In genomic region chr2:233372855-233373254, GRCh38 we compare ENCODE assay signal across 26 cellular contexts. TPM values are rescaled to one million over a fixed set of nuclear protein-coding genes. Genes with fewer than 3 reads are reported as not detected.
A peak's percentile ranks its signal among the peaks of the same experiment; 100 is the strongest.
DNase-seq lines count a peak whose midpoint lies in the region; ATAC-seq, FAIRE-seq and TF ChIP-seq lines count a peak whose summit lies in the region.
"Had no signal": no experiment of that assay in that cellular context is flagged by ENCODE, and none has a peak within 500 bp of the region (broad histone marks: within the 10 kb centered on the region; RNA-seq: fewer than 3 reads in every experiment).

No MANE protein-coding gene starts in this region.

- peaks cover 18% of the 10 kb centered on the region for H3K36me3 Mint-ChIP-seq in T-helper 1 cell treated with Interleukin-12 subunit alpha and Interleukin-12 subunit beta and Interleukin-4 antibody, amounts not matched to agents 30 μg/mL and 1 μg/mL, for 36 hours (ENCODE audit: low read depth)
- H3K36me3 Mint-ChIP-seq in natural killer cell treated with Interleukin-12 subunit alpha and Interleukin-12 subunit beta and Interleukin-15 and Interleukin-18, amount 100 ng/mL, for 72 hours: peaks cover 11% of the 10 kb centered on the region
- peaks cover 49% of the 10 kb centered on the region for H3K36me3 Mint-ChIP-seq in stimulated activated memory B cell treated with anti-CD40 and anti-IgM and Interleukin-4, amounts not matched to agents 10 μg/mL and 1 μg/mL and 100 μg/mL, for 72 hours

- in situ Hi-C loops in K562 (cut with MboI): no loop called here

- CTCF ChIA-PET in K562 (lab: Yijun Ruan, JAX; ENCODE audit: low intra/inter-chr PET ratio): no interaction called here

- no peak for TF ChIP-seq EP300 in K562 (IDR thresholded peaks at IDR 0.05; ENCODE audit: low read length)

- H3K4me3 ChIP-seq in K562 (no peak overlapping the region), H7 (ENCODE audit: insufficient read depth, low read depth, low read length) (no peak overlapping the region)
- H3K4me3 ChIP-seq: GM23338, SK-N-MC had no signal

- no peak for ATAC-seq in K562
- ATAC-seq in natural killer cell treated with Interleukin-12 subunit alpha and Interleukin-12 subunit beta and Interleukin-15 and Interleukin-18, amount 100 ng/mL, for 72 hours: no peak
- no peak for ATAC-seq in stimulated activated memory B cell treated with anti-CD40 and anti-IgM and Interleukin-4, amounts not matched to agents 10 μg/mL and 1 μg/mL and 100 μg/mL, for 72 hours
- ATAC-seq in HG02759 (IDR thresholded peaks at IDR 0.05; ENCODE audit: unreplicated experiment): no peak
- ATAC-seq: GM23338, HCT116 had no signal

- H3K27me3 Mint-ChIP-seq in T-helper 1 cell treated with Interleukin-12 subunit alpha and Interleukin-12 subunit beta and Interleukin-4 antibody, amounts not matched to agents 30 μg/mL and 1 μg/mL, for 36 hours (ENCODE audit: low read depth): no peaks in the 10 kb centered on the region
- no peaks in the 10 kb centered on the region for H3K27me3 Mint-ChIP-seq in natural killer cell treated with Interleukin-12 subunit alpha and Interleukin-12 subunit beta and Interleukin-15 and Interleukin-18, amount 100 ng/mL, for 72 hours
- no peaks in the 10 kb centered on the region for H3K27me3 Mint-ChIP-seq in stimulated activated memory B cell treated with anti-CD40 and anti-IgM and Interleukin-4, amounts not matched to agents 10 μg/mL and 1 μg/mL and 100 μg/mL, for 72 hours
- H3K27me3 Mint-ChIP-seq: CD8-positive, alpha-beta memory T cell had no signal

- H3K27me3 ChIP-seq in K562 (ENCODE audit: control insufficient read depth in 2 of 2, insufficient read depth in 2 of 2, low read length in 2 of 2) (no peaks in the 10 kb centered on the region), H7 (ENCODE audit: control insufficient read depth, insufficient read depth, low read length) (no peaks in the 10 kb centered on the region)

- H3K27ac ChIP-seq in K562 (ENCODE audit: extremely low read depth, low read depth, low read length): no peak overlapping the region
- H3K27ac ChIP-seq: 22Rv1 had no signal

- H3K36me3 ChIP-seq in K562 (ENCODE audit: control insufficient read depth, insufficient read depth, low read length) (peaks cover 15% of the 10 kb centered on the region; the same call in 1 of the 3 replicates), H7 (replicated peaks; ENCODE audit: control insufficient read depth, insufficient read depth, low read length) (no peaks in the 10 kb centered on the region)

- no peaks in the 10 kb centered on the region for H3K9me3 Mint-ChIP-seq in T-helper 1 cell treated with Interleukin-12 subunit alpha and Interleukin-12 subunit beta and Interleukin-4 antibody, amounts not matched to agents 30 μg/mL and 1 μg/mL, for 36 hours
- H3K9me3 Mint-ChIP-seq in natural killer cell treated with Interleukin-12 subunit alpha and Interleukin-12 subunit beta and Interleukin-15 and Interleukin-18, amount 100 ng/mL, for 72 hours: no peaks in the 10 kb centered on the region
- no peaks in the 10 kb centered on the region for H3K9me3 Mint-ChIP-seq in stimulated activated memory B cell treated with anti-CD40 and anti-IgM and Interleukin-4, amounts not matched to agents 10 μg/mL and 1 μg/mL and 100 μg/mL, for 72 hours
- H3K9me3 Mint-ChIP-seq: CD8-positive, alpha-beta memory T cell; GM23338 had no signal

- TF ChIP-seq RAD21 in K562 (CRISPR knock-in tag; conservative IDR thresholded peaks at IDR 0.05 in 1 of 2, IDR thresholded peaks at IDR 0.05 in 1 of 2): no peak

- H3K9me1 ChIP-seq in K562 (ENCODE audit: control insufficient read depth, insufficient read depth, low read length): no peaks in the 10 kb centered on the region

- H3K4me1 Mint-ChIP-seq in T-helper 1 cell treated with Interleukin-12 subunit alpha and Interleukin-12 subunit beta and Interleukin-4 antibody, amounts not matched to agents 30 μg/mL and 1 μg/mL, for 36 hours (ENCODE audit: low read depth): peaks cover 8% of the 10 kb centered on the region
- peaks cover 36 to 43% of the 10 kb centered on the region in 2 donors for H3K4me1 Mint-ChIP-seq in natural killer cell treated with Interleukin-12 subunit alpha and Interleukin-12 subunit beta and Interleukin-15 and Interleukin-18, amount 100 ng/mL, for 72 hours (ENCODE audit: low read depth in 2 of 2)
- peaks cover 47% of the 10 kb centered on the region for H3K4me1 Mint-ChIP-seq in stimulated activated memory B cell treated with anti-CD40 and anti-IgM and Interleukin-4, amounts not matched to agents 10 μg/mL and 1 μg/mL and 100 μg/mL, for 72 hours

- 32% methylated on average over 2 of the region's 8 CpGs for WGBS in K562 (ENCODE audit: insufficient coverage, low coverage, missing lambda C conversion rate)

- BruUV-seq in K562 (replicated peaks; lab: Mats Ljungman, UMichigan): no TSS peak

- no peak for TF ChIP-seq POLR2A in K562 (conservative IDR thresholded peaks at IDR 0.05)

- no peaks in the 10 kb centered on the region; the same call in 1 of the 2 replicates for H4K20me1 ChIP-seq in K562 (replicated peaks; ENCODE audit: control insufficient read depth, insufficient read depth, low read length)

- H3K9me3 ChIP-seq in K562 (replicated peaks; ENCODE audit: control insufficient read depth, insufficient read depth, low read depth, low read length): no peaks in the 10 kb centered on the region

- H2AFZ ChIP-seq in K562 (ENCODE audit: low read depth, low read length): no peak overlapping the region
- H2AFZ ChIP-seq: GM23338 had no signal

- intact Hi-C loops in K562 (cut with micrococcal nuclease): no loop called here

- DNase-seq in T-helper 1 cell: no peak
- no peak for DNase-seq in K562 (ENCODE audit: extremely low read depth in 1 of 4, low spot score in 3 of 4)
- no peak for DNase-seq in natural killer cell treated with Interleukin-12 subunit alpha and Interleukin-12 subunit beta and Interleukin-15 and Interleukin-18, amount 100 ng/mL, for 72 hours (ENCODE audit: low spot score)
- DNase-seq in H7: no peak
- no peak for DNase-seq in SHP77 treated with DMSO at 0.1 percent for 48 hours (lab: John Stamatoyannopoulos, UW)
- DNase-seq: ACHN; C1 segment of cervical spinal cord; Calu3; CD8-positive, alpha-beta memory T cell; Kasumi-1; NCI-H1694 treated with DMSO at 0.1 percent for 48 hours; NCI-H2081 treated with DMSO at 0.1 percent for 48 hours; NCI-H2171 treated with DMSO at 0.1 percent for 48 hours; NCI-H526; OCI-M1 had no signal

- FAIRE-seq in K562 (lab: Jason Lieb, UNC): no peak
- FAIRE-seq: G401.6, GM12892, GM18507, RCC 7860 had no signal

- peaks cover 5% of the 10 kb centered on the region; the same call in 1 of the 3 replicates for H3K79me2 ChIP-seq in K562 (ENCODE audit: control insufficient read depth, insufficient read depth, low read length)

- no peak for TF ChIP-seq CTCF in K562 (IDR thresholded peaks at IDR 0.05 in 2 of 3, conservative IDR thresholded peaks at IDR 0.05 in 1 of 3; ENCODE audit: insufficient read depth in 2 of 3, low read depth in 1 of 3, low read length in 3 of 3)

- H3K4me3 Mint-ChIP-seq in T-helper 1 cell treated with Interleukin-12 subunit alpha and Interleukin-12 subunit beta and Interleukin-4 antibody, amounts not matched to agents 30 μg/mL and 1 μg/mL, for 36 hours: no peak overlapping the region
- H3K4me3 Mint-ChIP-seq in natural killer cell treated with Interleukin-12 subunit alpha and Interleukin-12 subunit beta and Interleukin-15 and Interleukin-18, amount 100 ng/mL, for 72 hours: no peak overlapping the region
- H3K4me3 Mint-ChIP-seq in stimulated activated memory B cell treated with anti-CD40 and anti-IgM and Interleukin-4, amounts not matched to agents 10 μg/mL and 1 μg/mL and 100 μg/mL, for 72 hours: no peak overlapping the region
- H3K4me3 Mint-ChIP-seq: CD8-positive, alpha-beta memory T cell; GM23338 had no signal

- H3K27ac Mint-ChIP-seq in T-helper 1 cell treated with Interleukin-12 subunit alpha and Interleukin-12 subunit beta and Interleukin-4 antibody, amounts not matched to agents 30 μg/mL and 1 μg/mL, for 36 hours: peak overlapping the region; percentile 11
- peak overlapping the region; percentile 2 to 37 for H3K27ac Mint-ChIP-seq in natural killer cell treated with Interleukin-12 subunit alpha and Interleukin-12 subunit beta and Interleukin-15 and Interleukin-18, amount 100 ng/mL, for 72 hours
- peak overlapping the region; percentile 3 for H3K27ac Mint-ChIP-seq in stimulated activated memory B cell treated with anti-CD40 and anti-IgM and Interleukin-4, amounts not matched to agents 10 μg/mL and 1 μg/mL and 100 μg/mL, for 72 hours
- H3K27ac Mint-ChIP-seq: GM23338 had no signal

- H3K4me2 ChIP-seq in K562 (ENCODE audit: insufficient read depth, low read length): no peak overlapping the region
- H3K4me2 ChIP-seq: GM23338 had no signal

- peak overlapping the region in 1 of 2 experiments; percentile 71; a peak in 3 of 4 replicates for H3K9ac ChIP-seq in K562 (ENCODE audit: insufficient read depth in 1 of 2, low read depth in 2 of 2, low read length in 2 of 2)

- H3K4me1 ChIP-seq in K562 (replicated peaks in 1 of 2; ENCODE audit: control insufficient read depth in 2 of 2, insufficient read depth in 2 of 2, low read length in 2 of 2): peaks cover 0 to 8% of the 10 kb centered on the region in 2 experiments; a peak in 3 of 5 replicates

- POLR2A ChIA-PET in K562 (lab: Yijun Ruan, JAX): interaction anchor here (0.6 kb wide), 1 partner anchor 23 kb away, joined by 3 read pairs; no protein-coding TSS in a partner anchor

TF ChIP-seq in K562, 482 proteins besides CTCF, POLR2A, EP300 and RAD21 (continues in another document):
- TF ChIP-seq IFI16 (CRISPR knock-in tag; IDR thresholded peaks at IDR 0.05): no peak

RNA-seq across cellular contexts. Expression of gene DGKD, which starts 18.6 kb away (rescaled TPM):
- 163 and 241 TPM in 2 replicates for total RNA-seq in K562 (2011; cell fraction: chromatin; rRNA removed; ENCODE audit: low replicate concordance)
- total RNA-seq in K562 (2011; cell fraction: nucleolus; rRNA removed): 70.9 and 79.1 TPM in 2 replicates
- total RNA-seq in K562 (2011; cell fraction: nucleoplasm; rRNA removed): 80.4 and 94.8 TPM in 2 replicates
- 7.9 and 11.1 TPM in 2 replicates for total RNA-seq in K562 (2014; rRNA removed)
- total RNA-seq in K562 (2014; rRNA removed; fragmentation: Illumina TruSeq; extraction: Trizol): 10.6 and 13.4 TPM in 2 replicates
- 9.4 and 9.5 TPM in 2 replicates for total RNA-seq in K562 (2015; rRNA removed; fragmentation: Illumina TruSeq; extraction: Trizol)
- total RNA-seq in K562 (2021): 22.8 and 29.5 TPM in 2 replicates
- polyA plus RNA-seq in K562 (2011; rRNA removed): 18.5 and 21.9 TPM in 2 replicates
- 8.9 and 9.0 TPM in 2 replicates for polyA plus RNA-seq in K562 (2011; cell fraction: cytosol; rRNA removed)
- polyA plus RNA-seq in K562 (2011; cell fraction: nucleus; rRNA removed): 107 and 120 TPM in 2 replicates
- 16.7 and 18.9 TPM in 2 replicates for polyA plus RNA-seq in K562 (2012)
- 13.8 and 15.4 TPM in 2 replicates for polyA plus RNA-seq in K562 (2014; fragmentation: Illumina TruSeq; extraction: Trizol)
- under 1 TPM; 0.52 to 0.66 TPM for polyA plus RNA-seq in K562 (2014; fragmentation: Nextera tagmentation; extraction: Ambion mirVana)
- polyA plus RNA-seq in K562 (2014; rRNA removed): 18.2 and 18.6 TPM in 2 replicates
- polyA minus RNA-seq in K562 (2011; rRNA and poly(A)+ RNA removed): 26.1 and 43.5 TPM in 2 replicates
- polyA minus RNA-seq in K562 (2011; cell fraction: cytosol; rRNA and poly(A)+ RNA removed): 10.3 and 13.8 TPM in 2 replicates
- polyA minus RNA-seq in K562 (2011; cell fraction: nucleus; rRNA and poly(A)+ RNA removed): 19.5 and 27.5 TPM in 2 replicates
- 100 to 1,000 TPM in 1 of 2 donors, 10 to 100 TPM in 1; 82.4 to 124 TPM for total RNA-seq in natural killer cell treated with Interleukin-12 subunit alpha and Interleukin-12 subunit beta and Interleukin-15 and Interleukin-18, amount 100 ng/mL, for 72 hours
- total RNA-seq in H7 (2014; rRNA removed; shearing (Covaris generic)): 10.3 and 15.9 TPM in 2 replicates
